ENCODE assay signal across 17 cellular contexts in the genomic region with DNA sequence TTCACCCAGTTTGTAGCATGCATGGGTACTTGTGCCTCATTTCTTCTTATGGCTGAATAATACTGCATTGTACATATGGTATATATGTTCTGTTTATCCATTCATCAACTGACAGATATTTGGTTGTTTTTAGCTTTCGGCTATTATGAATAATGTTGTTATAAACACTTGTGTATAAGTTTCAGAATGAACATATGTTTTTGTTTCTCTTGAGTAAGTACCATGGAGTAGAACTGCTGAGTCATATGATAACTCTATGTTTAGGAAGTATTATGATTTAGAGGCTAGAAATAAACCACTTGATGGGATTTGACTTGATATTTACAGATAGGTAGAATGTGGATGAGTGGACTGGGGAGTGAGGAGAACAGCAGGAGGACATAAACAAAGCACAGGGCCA. TPM values are rescaled to one million over a fixed set of nuclear protein-coding genes. Genes with fewer than 3 reads are reported as not detected.
DNase-seq lines count a peak whose midpoint lies in the region; ATAC-seq, FAIRE-seq and TF ChIP-seq lines count a peak whose summit lies in the region.
"Had no signal": no experiment of that assay in that cellular context is flagged by ENCODE, and none has a peak within 500 bp of the region (broad histone marks: within the 10 kb centered on the region; RNA-seq: fewer than 3 reads in every experiment).

No MANE protein-coding gene starts in this region.

- TF ChIP-seq RAD21 in HepG2 (CRISPR knock-in tag; IDR thresholded peaks at IDR 0.05), result no peak

- no peaks in the 10 kb centered on the region for H4K20me1 ChIP-seq in HepG2 (ENCODE audit: insufficient read depth, low read length)
- H4K20me1 ChIP-seq in PC-3 (ENCODE audit: low read length), result no peaks in the 10 kb centered on the region

- H3K9me3 ChIP-seq in HepG2 (ENCODE audit: low read length) (no peaks in the 10 kb centered on the region), right lobe of liver (no peaks in the 10 kb centered on the region), PC-3 (ENCODE audit: low read length) (no peaks in the 10 kb centered on the region)
- H3K9me3 ChIP-seq: spleen had no signal

- H3K27me3 ChIP-seq in HepG2 (ENCODE audit: control insufficient read depth in 1 of 2, insufficient read depth in 2 of 2, low read length in 2 of 2), result no peaks in the 10 kb centered on the region
- no peaks in the 10 kb centered on the region for H3K27me3 ChIP-seq in right lobe of liver
- no peaks in the 10 kb centered on the region for H3K27me3 ChIP-seq in PC-3 (ENCODE audit: low read length)
- H3K27me3 ChIP-seq: spleen had no signal

- CTCF ChIA-PET in HepG2 (lab: Yijun Ruan, JAX; ENCODE audit: low intra/inter-chr PET ratio, low total read pairs), result no interaction called here
- CTCF ChIA-PET in PC-3 (lab: Charles Lee), result no interaction called here
- CTCF ChIA-PET in activated CD4-positive, alpha-beta memory T cell treated with anti-CD3 and anti-CD28 coated beads for 36 hours (lab: Charles Lee), result no interaction called here

- no peak overlapping the region for H3K4me2 ChIP-seq in HepG2 (ENCODE audit: low read depth, low read length)
- no peak overlapping the region for H3K4me2 ChIP-seq in PC-3 (ENCODE audit: low read length)

- H3K4me1 ChIP-seq in HepG2 (ENCODE audit: insufficient read depth, low read length), result no peaks in the 10 kb centered on the region
- H3K4me1 ChIP-seq in right lobe of liver, result no peaks in the 10 kb centered on the region
- H3K4me1 ChIP-seq in PC-3 (ENCODE audit: insufficient read depth, low read length), result no peaks in the 10 kb centered on the region
- H3K4me1 ChIP-seq: spleen had no signal

- H3K36me3 Mint-ChIP-seq in type B pancreatic cell, result peaks cover 10% of the 10 kb centered on the region
- H3K36me3 Mint-ChIP-seq in activated CD4-positive, alpha-beta memory T cell treated with anti-CD3 and anti-CD28 coated beads for 36 hours, result peaks cover 8% of the 10 kb centered on the region

- no peak for ATAC-seq in HepG2
- ATAC-seq in right lobe of liver, result no peak
- ATAC-seq in PC-3, result no peak
- no peak for ATAC-seq in HG03039 (IDR thresholded peaks at IDR 0.05; ENCODE audit: unreplicated experiment)

- H3K4me3 Mint-ChIP-seq in type B pancreatic cell, result no peak overlapping the region
- H3K4me3 Mint-ChIP-seq in activated CD4-positive, alpha-beta memory T cell treated with anti-CD3 and anti-CD28 coated beads for 36 hours, result no peak overlapping the region
- H3K4me3 Mint-ChIP-seq: activated T-helper 1 cell treated with anti-CD3 and anti-CD28 coated beads, Interleukin-12 subunit alpha, Interleukin-12 subunit beta, Interleukin-2, Interleukin-4 antibody, amounts not matched to agents 30 ng/mL and 10 ng/mL and 1 ng/mL, durations not matched to agents 14 hours and 24 hours and 36 hours; B cell had no signal

- H3K9me2 ChIP-seq in PC-3 (replicated peaks; ENCODE audit: low read length), result no peaks in the 10 kb centered on the region

- no peaks in the 10 kb centered on the region for H3K9me3 Mint-ChIP-seq in type B pancreatic cell
- H3K9me3 Mint-ChIP-seq in activated CD4-positive, alpha-beta memory T cell treated with anti-CD3 and anti-CD28 coated beads for 36 hours, result no peaks in the 10 kb centered on the region
- H3K9me3 Mint-ChIP-seq: activated T-helper 1 cell treated with anti-CD3 and anti-CD28 coated beads, Interleukin-12 subunit alpha, Interleukin-12 subunit beta, Interleukin-2, Interleukin-4 antibody, amounts not matched to agents 30 ng/mL and 10 ng/mL and 1 ng/mL, durations not matched to agents 14 hours and 24 hours and 36 hours had no signal

- TF ChIP-seq POLR2A in HepG2 (IDR thresholded peaks at IDR 0.05; ENCODE audit: insufficient read depth in 1 of 2, low read depth in 2 of 2, low read length in 2 of 2) (no peak), right lobe of liver (IDR thresholded peaks at IDR 0.05) (no peak)

- H3K4me3 ChIP-seq in HepG2 (replicated peaks in 1 of 3; ENCODE audit: insufficient read depth in 1 of 3, low read depth in 2 of 3, low read length in 3 of 3) (no peak overlapping the region), right lobe of liver (no peak overlapping the region), PC-3 (ENCODE audit: low read length) (no peak overlapping the region)
- H3K4me3 ChIP-seq: spleen had no signal

- in situ Hi-C loops in HepG2 (cut with HindIII; ENCODE audit: extremely low pct_ligation_motif_present, low pct_unique_long_range_greater_than_20kb) (no loop called here), SK-MEL-5 (cut with HindIII; ENCODE audit: low pct_unique_long_range_greater_than_20kb, low sequenced_read_pairs) (no loop called here)

- H3K27ac ChIP-seq in HepG2 (ENCODE audit: extremely low read length, insufficient read depth, low read length) (no peak overlapping the region), right lobe of liver (no peak overlapping the region), PC-3 (ENCODE audit: low read length) (no peak overlapping the region)
- H3K27ac ChIP-seq: spleen had no signal

- H2AFZ ChIP-seq in HepG2 (ENCODE audit: low read length) (no peak overlapping the region), PC-3 (ENCODE audit: low read length) (no peak overlapping the region)

- no peaks in the 10 kb centered on the region for H3F3A ChIP-seq in PC-3 (ENCODE audit: low read length, unreplicated experiment)

- BruUV-seq in HepG2 (replicated peaks; lab: Mats Ljungman, UMichigan) (no TSS peak), PC-3 (replicated peaks; lab: Mats Ljungman, UMichigan) (no TSS peak)

- no peak overlapping the region for H3K27ac Mint-ChIP-seq in type B pancreatic cell
- no peak overlapping the region for H3K27ac Mint-ChIP-seq in activated CD4-positive, alpha-beta memory T cell treated with anti-CD3 and anti-CD28 coated beads for 36 hours
- H3K27ac Mint-ChIP-seq: activated T-helper 1 cell treated with anti-CD3 and anti-CD28 coated beads, Interleukin-12 subunit alpha, Interleukin-12 subunit beta, Interleukin-2, Interleukin-4 antibody, amounts not matched to agents 30 ng/mL and 10 ng/mL and 1 ng/mL, durations not matched to agents 14 hours and 24 hours and 36 hours; B cell had no signal

- POLR2A ChIA-PET in HepG2 (lab: Yijun Ruan, JAX) (no interaction called here), PC-3 (lab: Charles Lee; ENCODE audit: unreplicated experiment) (no interaction called here)
- POLR2A ChIA-PET in activated CD4-positive, alpha-beta memory T cell treated with anti-CD3 and anti-CD28 coated beads for 36 hours (lab: Charles Lee), result no interaction called here

- H3K9ac ChIP-seq in HepG2 (ENCODE audit: insufficient read depth, low read depth, low read length) (no peak overlapping the region), PC-3 (ENCODE audit: low read length) (no peak overlapping the region)

- H3K4me1 Mint-ChIP-seq in type B pancreatic cell (ENCODE audit: unreplicated experiment), result no peaks in the 10 kb centered on the region
- H3K4me1 Mint-ChIP-seq in activated CD4-positive, alpha-beta memory T cell treated with anti-CD3 and anti-CD28 coated beads for 36 hours (ENCODE audit: low read depth), result peaks cover 5% of the 10 kb centered on the region
- H3K4me1 Mint-ChIP-seq: B cell had no signal

- H3K36me3 ChIP-seq in HepG2 (replicated peaks in 1 of 2; ENCODE audit: control insufficient read depth in 1 of 2, insufficient read depth in 2 of 2, low read length in 2 of 2) (no peaks in the 10 kb centered on the region), right lobe of liver (peaks cover 0 to 3% (median 0%) of the 10 kb centered on the region in 4 donors), PC-3 (ENCODE audit: low read depth, low read length) (no peaks in the 10 kb centered on the region)

- H3K27me3 Mint-ChIP-seq in type B pancreatic cell, result no peaks in the 10 kb centered on the region
- H3K27me3 Mint-ChIP-seq in activated CD4-positive, alpha-beta memory T cell treated with anti-CD3 and anti-CD28 coated beads for 36 hours, result no peaks in the 10 kb centered on the region
- H3K27me3 Mint-ChIP-seq: B cell had no signal

- TF ChIP-seq EP300 in HepG2 (IDR thresholded peaks at IDR 0.05; ENCODE audit: low read depth in 2 of 2, low read length in 2 of 2) (no peak), HepG2 (CRISPR knock-in tag; IDR thresholded peaks at IDR 0.05; ENCODE audit: borderline replicate concordance) (no peak)

- DNase-seq in HepG2 (ENCODE audit: low spot score), result no peak
- DNase-seq in right lobe of liver, result no peak
- peak; percentile 14 for DNase-seq in SK-MEL-5 (ENCODE audit: low read depth, low spot score)
- peak; percentile 62 for DNase-seq in fibroblast of gingiva (ENCODE audit: low read depth)
- no peak for DNase-seq in PC-3
- no peak for DNase-seq in type B pancreatic cell (ENCODE audit: extremely low spot score, unreplicated experiment)
- no peak for DNase-seq in activated CD4-positive, alpha-beta memory T cell treated with anti-CD3 and anti-CD28 coated beads for 36 hours
- DNase-seq: activated CD4-positive, alpha-beta T cell treated with anti-CD3 and anti-CD28 coated beads for 48 hours; amygdala; dermis blood vessel endothelial cell; DMS79; NCI-H526; RPMI8226; spleen had no signal

- no peak for TF ChIP-seq CTCF in HepG2 (CRISPR knock-in tag; IDR thresholded peaks at IDR 0.05)
- TF ChIP-seq CTCF in right lobe of liver (IDR thresholded peaks at IDR 0.05), result no peak
- no peak for TF ChIP-seq CTCF in PC-3 (conservative IDR thresholded peaks at IDR 0.05; ENCODE audit: low read depth, low read length)
- TF ChIP-seq CTCF in type B pancreatic cell (conservative IDR thresholded peaks at IDR 0.05), result no peak

- WGBS in HepG2 (ENCODE audit: low lambda C conversion rate), result 95% methylated on average over 1 of the region's 1 CpG
- 94% methylated on average over 1 of the region's 1 CpG for WGBS in right lobe of liver (ENCODE audit: insufficient coverage, low coverage, low lambda C conversion rate, missing lambda C conversion rate)

- no peak for FAIRE-seq in HepG2 (lab: Jason Lieb, UNC)

- H3K79me2 ChIP-seq in HepG2 (ENCODE audit: insufficient read depth, low read length) (no peaks in the 10 kb centered on the region), PC-3 (ENCODE audit: low read length) (no peaks in the 10 kb centered on the region)

- intact Hi-C loops in HepG2 (cut with micrococcal nuclease; ENCODE audit: unreplicated experiment), result no loop called here
- intact Hi-C loops in right lobe of liver (cut with DNase I), result no loop called here
- intact Hi-C loops in PC-3 (cut with micrococcal nuclease), result no loop called here
- intact Hi-C loops in activated CD4-positive, alpha-beta memory T cell treated with anti-CD3 and anti-CD28 coated beads for 36 hours (cut with micrococcal nuclease), result no loop called here

RNA-seq across cellular contexts. Expression of a gene that starts 48.6 kb away (rescaled TPM):
- total RNA-seq in HepG2 (2016; rRNA removed; fragmentation: Illumina TruSeq; extraction: Trizol) (0.04 and 0.11 TPM in 2 replicates), right lobe of liver (under 1 TPM; 0.20 to 0.68 (median 0.37) TPM), PC-3 (2014; rRNA removed) (0.46 and 0.55 TPM in 2 replicates), type B pancreatic cell (ENCODE audit: low replicate concordance) (2.7 and 41.0 TPM in 2 replicates)
- total RNA-seq in HepG2 (2016; cell fraction: cytosol; rRNA removed; fragmentation: Illumina TruSeq; extraction: Trizol; ENCODE audit: low read depth), result not detected in 2 replicates
- 0.13 and 0.17 TPM in 2 replicates for total RNA-seq in HepG2 (2016; cell fraction: insoluble cytoplasmic fraction; rRNA removed; fragmentation: Illumina TruSeq; extraction: Trizol)
- 0.06 and 0.07 TPM in 2 replicates for total RNA-seq in HepG2 (2016; cell fraction: membrane; rRNA removed; fragmentation: Illumina TruSeq; extraction: Trizol)
- 0.41 and 0.68 TPM in 2 replicates for total RNA-seq in HepG2 (2016; cell fraction: nucleus; rRNA removed; fragmentation: Illumina TruSeq; extraction: Trizol)
- 0.32 and 0.69 TPM in 2 replicates for polyA plus RNA-seq in HepG2 (2011; rRNA removed)
- 0.07 and 0.13 TPM in 2 replicates for polyA plus RNA-seq in HepG2 (2011; cell fraction: cytosol; rRNA removed)
- polyA plus RNA-seq in HepG2 (2011; cell fraction: nucleus; rRNA removed), result 2.2 and 2.5 TPM in 2 replicates
- 0.70 and 0.88 TPM in 2 replicates for polyA plus RNA-seq in HepG2 (2012)
- not detected in 2 replicates for polyA plus RNA-seq in HepG2 (2016; cell fraction: cytosol; fragmentation: Illumina TruSeq; extraction: Trizol; ENCODE audit: low read depth)
- 0.02 and 0.05 TPM in 2 replicates for polyA plus RNA-seq in HepG2 (2016; cell fraction: insoluble cytoplasmic fraction; fragmentation: Illumina TruSeq; extraction: Trizol; ENCODE audit: low read depth)
- polyA plus RNA-seq in HepG2 (2016; cell fraction: membrane; fragmentation: Illumina TruSeq; extraction: Trizol; ENCODE audit: low read depth), result 0.03 TPM in 1 of 2 replicates, not detected in the other
- 0.36 and 0.89 TPM in 2 replicates for polyA plus RNA-seq in HepG2 (2016; cell fraction: nucleus; fragmentation: Illumina TruSeq; extraction: Trizol; ENCODE audit: insufficient read depth, low read depth)
- 0.74 and 0.84 TPM in 2 replicates for polyA minus RNA-seq in HepG2 (2011; rRNA and poly(A)+ RNA removed; ENCODE audit: low replicate concordance)
- 0.09 and 0.20 TPM in 2 replicates for polyA minus RNA-seq in HepG2 (2011; cell fraction: cytosol; rRNA and poly(A)+ RNA removed)
- polyA minus RNA-seq in HepG2 (2011; cell fraction: nucleus; rRNA and poly(A)+ RNA removed), result 2.8 and 4.0 TPM in 2 replicates
- total RNA-seq in SK-MEL-5 (2014; rRNA removed; shearing (Covaris generic)), result 0.13 and 0.37 TPM in 2 replicates
- polyA plus RNA-seq in SK-MEL-5 (2015; cell fraction: cytosol; rRNA removed), result 0.20 and 0.69 TPM in 2 replicates
- polyA plus RNA-seq in SK-MEL-5 (2015; cell fraction: nucleus; rRNA removed), result 1.0 and 1.3 TPM in 2 replicates
- under 1 TPM; 0.05 to 0.15 TPM for total RNA-seq in activated CD4-positive, alpha-beta memory T cell treated with anti-CD3 and anti-CD28 coated beads for 36 hours

Comparison
In these comparisons a context has a peak if more than half of its experiments do, and no peak if none do; other contexts are left out.
1. DNase-seq: peak in SK-MEL-5 (single experiment) and fibroblast of gingiva (single experiment); none in HepG2 (single experiment), right lobe of liver (0 of 3), PC-3 (single experiment), type B pancreatic cell (single experiment) and activated CD4-positive, alpha-beta memory T cell treated with anti-CD3 and anti-CD28 coated beads for 36 hours (single experiment).